Comparison of ENCODE assay signal across 1 cellular context in genomic region chr1:90394247-90394646, GRCh38.
TF ChIP-seq lines count a peak whose summit lies in the region.

No MANE protein-coding gene starts in this region.

TF ChIP-seq in H1, 55 proteins besides CTCF, POLR2A, EP300 and RAD21:
- TF ChIP-seq E2F6 (IDR thresholded peaks at IDR 0.05) (no peak), CEBPB (IDR thresholded peaks at IDR 0.05; ENCODE audit: low read depth, low read length) (peak; percentile 66; the same call in 1 of the 2 replicates), SIRT6 (IDR thresholded peaks at IDR 0.05; ENCODE audit: low read length) (no peak)
